ENCODE assay signal across 8 cellular contexts in genomic region chr17:75525806-75526554, GRCh38. TPM values are rescaled to one million over a fixed set of nuclear protein-coding genes. Genes with fewer than 3 reads are reported as not detected.
DNase-seq lines count a peak whose midpoint lies in the region; ATAC-seq lines count a peak whose summit lies in the region.

No MANE protein-coding gene starts in this region.

- DNase-seq in DMS53 (lab: John Stamatoyannopoulos, UW) (peak; percentile 82), kidney tubule cell (ENCODE audit: low spot score) (peak; percentile 37), NOMO-1 treated with dmso at 0.1 percent for 144 hours (lab: John Stamatoyannopoulos, UW; ENCODE audit: unreplicated experiment) (no peak)
- no peak for DNase-seq in activated naive CD8-positive, alpha-beta T cell treated with anti-CD3 and anti-CD28 coated beads for 36 hours

- H3K9me3 Mint-ChIP-seq in activated naive CD8-positive, alpha-beta T cell treated with anti-CD3 and anti-CD28 coated beads for 36 hours, result no peaks in the 10 kb centered on the region

- 6% methylated on average over 60 of the region's 60 CpGs for whole genome bisulfite sequencing in thymus

- H3K36me3 Mint-ChIP-seq in activated naive CD8-positive, alpha-beta T cell treated with anti-CD3 and anti-CD28 coated beads for 36 hours, result peaks cover 7% of the 10 kb centered on the region

- no peaks in the 10 kb centered on the region for H3K27me3 Mint-ChIP-seq in activated naive CD8-positive, alpha-beta T cell treated with anti-CD3 and anti-CD28 coated beads for 36 hours

- peaks cover 14% of the 10 kb centered on the region for H3K36me3 ChIP-seq in thymus (ENCODE audit: control insufficient read depth, insufficient read depth)

- peak overlapping the region; percentile 62 for H3K4me3 Mint-ChIP-seq in activated naive CD8-positive, alpha-beta T cell treated with anti-CD3 and anti-CD28 coated beads for 36 hours

- ATAC-seq in HG02759 (IDR thresholded peaks at IDR 0.05; ENCODE audit: unreplicated experiment), result peak; percentile 9
- ATAC-seq in GM21447 (IDR thresholded peaks at IDR 0.05; ENCODE audit: unreplicated experiment), result no peak
- ATAC-seq in GM21619 (IDR thresholded peaks at IDR 0.05; ENCODE audit: unreplicated experiment), result no peak

- no peak overlapping the region for H3K27ac Mint-ChIP-seq in activated naive CD8-positive, alpha-beta T cell treated with anti-CD3 and anti-CD28 coated beads for 36 hours

- H3K4me1 ChIP-seq in thymus (ENCODE audit: control insufficient read depth, insufficient read depth, low read length), result peaks cover 4% of the 10 kb centered on the region

- H3K4me3 ChIP-seq in thymus (ENCODE audit: low read length), result peak overlapping the region; percentile 59

- peaks cover 8% of the 10 kb centered on the region for H3K4me1 Mint-ChIP-seq in activated naive CD8-positive, alpha-beta T cell treated with anti-CD3 and anti-CD28 coated beads for 36 hours

- H3K9me3 ChIP-seq in thymus (ENCODE audit: control insufficient read depth), result no peaks in the 10 kb centered on the region

- peak overlapping the region; percentile 20 for H3K27ac ChIP-seq in thymus (ENCODE audit: low read depth)

- H3K27me3 ChIP-seq in thymus (ENCODE audit: control insufficient read depth, insufficient read depth), result peaks cover 10% of the 10 kb centered on the region

RNA-seq across cellular contexts. Expression of gene LLGL2, which starts 0.5 kb away (rescaled TPM):
- total RNA-seq in activated naive CD8-positive, alpha-beta T cell treated with anti-CD3 and anti-CD28 coated beads for 36 hours, result 1 to 10 TPM; 4.8 to 5.0 TPM
- polyA plus RNA-seq in thymus, result 36.6 TPM

RNA-seq across cellular contexts. Expression of gene TSEN54, which starts 9.7 kb away (rescaled TPM):
- 10 to 100 TPM; 44.6 to 45.5 TPM for total RNA-seq in activated naive CD8-positive, alpha-beta T cell treated with anti-CD3 and anti-CD28 coated beads for 36 hours
- polyA plus RNA-seq in thymus, result 91.0 TPM

RNA-seq across cellular contexts. Expression of gene CASKIN2, which starts 10.6 kb away (rescaled TPM):
- total RNA-seq in activated naive CD8-positive, alpha-beta T cell treated with anti-CD3 and anti-CD28 coated beads for 36 hours, result 1 to 10 TPM; 4.3 to 4.5 TPM
- 5.4 TPM for polyA plus RNA-seq in thymus

Comparison
In these comparisons a context has a peak if more than half of its experiments do, and no peak if none do; other contexts are left out.
1. DNase-seq: peak in DMS53 (single experiment) and kidney tubule cell (single experiment); none in activated naive CD8-positive, alpha-beta T cell treated with anti-CD3 and anti-CD28 coated beads for 36 hours (single experiment) and NOMO-1 treated with dmso at 0.1 percent for 144 hours (single experiment).